Comparison of ENCODE assay signal across 10 cellular contexts in the genomic region with DNA sequence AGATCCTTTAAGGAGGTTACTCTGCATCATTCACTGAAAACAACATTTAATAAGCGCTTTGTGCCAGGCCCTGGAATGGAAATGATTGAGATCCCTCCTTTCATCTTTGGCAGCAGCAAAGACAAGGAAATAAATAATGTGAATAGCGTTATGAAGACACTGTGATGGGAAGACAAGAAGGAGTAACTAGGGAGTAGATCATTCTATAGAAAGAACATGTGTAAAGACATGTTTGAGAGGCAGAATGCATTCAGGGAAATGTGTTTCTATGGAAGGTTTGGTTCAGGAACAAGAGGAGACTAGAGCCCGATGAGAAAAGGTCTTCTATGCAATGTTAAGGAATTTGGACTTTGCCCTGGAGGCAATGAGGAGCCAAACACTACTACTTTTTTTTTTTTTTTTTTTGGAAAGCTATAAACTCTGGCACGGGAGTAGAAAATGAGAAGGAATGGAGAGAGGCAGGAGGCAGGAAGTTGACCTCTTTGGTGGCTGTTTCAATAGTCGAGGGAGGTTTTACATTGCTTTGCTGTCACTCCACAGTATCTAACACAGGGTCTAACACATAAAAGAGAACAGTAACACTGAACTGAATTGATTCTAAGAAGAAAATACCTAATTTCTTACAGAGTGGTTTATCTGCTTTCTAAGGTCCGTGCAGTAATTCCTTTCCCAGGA. TPM values are rescaled to one million over a fixed set of nuclear protein-coding genes. Genes with fewer than 3 reads are reported as not detected.
DNase-seq lines count a peak whose midpoint lies in the region; ATAC-seq, FAIRE-seq and TF ChIP-seq lines count a peak whose summit lies in the region.
"Had no signal": no experiment of that assay in that cellular context is flagged by ENCODE, and none has a peak within 500 bp of the region (broad histone marks: within the 10 kb centered on the region; RNA-seq: fewer than 3 reads in every experiment).

No MANE protein-coding gene starts in this region.

- BruUV-seq in HCT116 (replicated peaks; lab: Mats Ljungman, UMichigan), result no TSS peak

- 0 out of 2 replicates have a peak overlapping the region, but pooled peaks have one; percentile 10 for H3K9ac ChIP-seq in HCT116 (ENCODE audit: low read length)

- H3K4me3 ChIP-seq in HCT116 (replicated peaks in 1 of 2; ENCODE audit: low read depth in 1 of 2, low read length in 2 of 2) (peak overlapping the region in 1 of 2 experiments; percentile 37; a peak in 2 of 4 replicates), bronchial epithelial cell (ENCODE audit: low read depth, low read length) (no peak overlapping the region)

- H3K79me2 ChIP-seq in HCT116 (ENCODE audit: insufficient read depth, low read length), result peaks cover 97% of the 10 kb centered on the region

- DNase-seq in HCT116 (ENCODE audit: low read depth, low spot score), result peak; percentile 26
- DNase-seq in bronchial epithelial cell (ENCODE audit: low read depth), result peak; percentile 48
- DNase-seq in iPS-NIHi11 (ENCODE audit: low spot score), result peak; percentile 49
- DNase-seq in HPDE6-E6E7 (ENCODE audit: extremely low spot score), result no peak
- no peak for DNase-seq in DMS153 treated with DMSO at 0.1 percent for 48 hours (lab: John Stamatoyannopoulos, UW; ENCODE audit: unreplicated experiment)
- DNase-seq: activated T-cell treated with anti-CD3 and anti-CD28 coated beads, Interleukin-2, amount 50 U/mL, for 4 hours; stimulated activated CD4-positive, alpha-beta T cell treated with anti-CD3 and anti-CD28 coated beads, Interleukin-1b, Interleukin-23, amount 100 ng/mL, for 48 hours had no signal

- H3K4me1 ChIP-seq in HCT116 (ENCODE audit: control insufficient read depth in 1 of 2, insufficient read depth in 2 of 2, low read length in 2 of 2), result peaks cover 17 to 41% of the 10 kb centered on the region in 2 experiments

- H3K27ac ChIP-seq in HCT116 (ENCODE audit: low read depth, low read length) (peak overlapping the region; percentile 11), temporal lobe (ENCODE audit: low read depth, low read length) (peak overlapping the region; percentile 60)

- FAIRE-seq in bronchial epithelial cell (lab: Jason Lieb, UNC), result no peak

- H3K9me2 ChIP-seq in HCT116 (ENCODE audit: insufficient read depth), result no peaks in the 10 kb centered on the region

- POLR2A ChIA-PET in HCT116 (lab: Charles Lee), result no interaction called here

- H3K9me3 ChIP-seq in HCT116 (ENCODE audit: control insufficient read depth in 1 of 2, insufficient read depth in 1 of 2, low read depth in 1 of 2, low read length in 2 of 2), result no peaks in the 10 kb centered on the region

- CTCF ChIA-PET in HCT116 (lab: Charles Lee), result no interaction called here

- no peaks in the 10 kb centered on the region for H3K27me3 ChIP-seq in HCT116 (ENCODE audit: insufficient read depth, low read length)
- H3K27me3 ChIP-seq in bronchial epithelial cell (ENCODE audit: control insufficient read depth, insufficient read depth, low read length), result no peaks in the 10 kb centered on the region

- intact Hi-C loops in HCT116 (cut with micrococcal nuclease), result no loop called here

- H3K4me2 ChIP-seq in HCT116 (ENCODE audit: low read length), result peak overlapping the region; percentile 53

- TF ChIP-seq CTCF in HCT116 (IDR thresholded peaks at IDR 0.05 in 2 of 3, conservative IDR thresholded peaks at IDR 0.05 in 1 of 3; ENCODE audit: borderline replicate concordance in 1 of 3, insufficient read depth in 1 of 3, low read depth in 2 of 3, low read length in 2 of 3) (no peak), bronchial epithelial cell (IDR thresholded peaks at IDR 0.05; ENCODE audit: insufficient read depth, low read length, severe bottlenecking) (no peak)

- ATAC-seq in HCT116, result peak; percentile 49
- no peak for ATAC-seq in GM18861 (IDR thresholded peaks at IDR 0.05; ENCODE audit: unreplicated experiment)
- ATAC-seq in GM19395 (IDR thresholded peaks at IDR 0.05; ENCODE audit: unreplicated experiment), result no peak
- ATAC-seq: activated T-cell treated with anti-CD3 and anti-CD28 coated beads, Interleukin-2, amount 50 U/mL, for 4 hours had no signal

- RAD21 ChIA-PET in HCT116 (lab: Charles Lee; ENCODE audit: low non-redundant PET in 1 of 2, low total read pairs in 2 of 2, uncharacterized antibody in 2 of 2, unreplicated experiment in 2 of 2), result no interaction called here

- TF ChIP-seq RAD21 in HCT116 (IDR thresholded peaks at IDR 0.05; ENCODE audit: low read depth), result 0 out of 2 replicates have a peak, but pooled peaks have one; percentile 8

- H2AFZ ChIP-seq in HCT116 (ENCODE audit: low read depth, low read length, poor library complexity, severe bottlenecking), result no peak overlapping the region

- H3K36me3 ChIP-seq in HCT116 (ENCODE audit: control insufficient read depth in 1 of 2, insufficient read depth in 2 of 2, low read length in 2 of 2), result no peaks in the 10 kb centered on the region
- H3K36me3 ChIP-seq in bronchial epithelial cell (ENCODE audit: control insufficient read depth, insufficient read depth, low read length), result no peaks in the 10 kb centered on the region

- no peak for TF ChIP-seq POLR2A in HCT116 (IDR thresholded peaks at IDR 0.05; ENCODE audit: borderline replicate concordance, extremely low read depth, insufficient read depth, insufficient read length)

- no peaks in the 10 kb centered on the region for H4K20me1 ChIP-seq in HCT116 (ENCODE audit: insufficient read depth)

TF ChIP-seq in HCT116, 20 proteins besides CTCF, POLR2A, EP300 and RAD21:
- TF ChIP-seq CEBPB (IDR thresholded peaks at IDR 0.05; ENCODE audit: low read depth) (no peak), SP1 (IDR thresholded peaks at IDR 0.05; ENCODE audit: low read depth) (peak; percentile 71)

RNA-seq across cellular contexts. Expression of a gene that starts 44.9 kb away (rescaled TPM):
- 24.6 TPM for total RNA-seq in HCT116 (2021; ENCODE audit: unreplicated experiment)
- 12.8 and 17.1 TPM in 2 replicates for polyA plus RNA-seq in HCT116 (2012)
- 36.5 and 42.4 TPM in 2 replicates for total RNA-seq in bronchial epithelial cell
- total RNA-seq in temporal lobe, result 22.4 TPM

Comparison
In these comparisons a context has a peak if more than half of its experiments do, and no peak if none do; other contexts are left out.
1. DNase-seq: peak in HCT116 (single experiment), bronchial epithelial cell (single experiment) and iPS-NIHi11 (single experiment); none in HPDE6-E6E7 (single experiment) and DMS153 treated with DMSO at 0.1 percent for 48 hours (single experiment).